14 cellular contexts compared by ENCODE assay signal in genomic region chr5:38013107-38013506, GRCh38.
A peak's percentile ranks its signal among the peaks of the same experiment; 100 is the strongest.
DNase-seq lines count a peak whose midpoint lies in the region.
"Had no signal": no experiment of that assay in that cellular context is flagged by ENCODE, and none has a peak within 500 bp of the region (broad histone marks: within the 10 kb centered on the region; RNA-seq: fewer than 3 reads in every experiment).

No MANE protein-coding gene starts in this region.

- no peak overlapping the region for H2AK5ac ChIP-seq in mesenchymal stem cell (ENCODE audit: low read length, severe bottlenecking)

- H4K91ac ChIP-seq in mesenchymal stem cell (ENCODE audit: low read length): no peak overlapping the region

- DNase-seq in NCI-H748 (lab: John Stamatoyannopoulos, UW; ENCODE audit: unreplicated experiment) (peak; percentile 29), NCI-H748 treated with DMSO at 0.1 percent for 48 hours (lab: John Stamatoyannopoulos, UW) (no peak), H4 (ENCODE audit: low spot score) (peak; percentile 36), NCI-H69 (lab: John Stamatoyannopoulos, UW) (peak; percentile 5), mesenchymal stem cell (peak; percentile 66), cerebellar nuclear complex (lab: John Stamatoyannopoulos, UW) (no peak), dedifferentiated amniotic fluid mesenchymal stem cell (ENCODE audit: extremely low spot score) (no peak)
- DNase-seq: C1 segment of cervical spinal cord; Calu3; CD4-positive, alpha-beta T cell; DMS153; GF-D8; HCEC 1CT; HFFc6 had no signal

- no peak overlapping the region for H3K4me3 ChIP-seq in mesenchymal stem cell (ENCODE audit: insufficient read depth in 1 of 2, low read depth in 1 of 2, low read length in 2 of 2)

- H3K23ac ChIP-seq in mesenchymal stem cell (ENCODE audit: low read length in 2 of 2): no peak overlapping the region

- no peaks in the 10 kb centered on the region for H3K4me1 ChIP-seq in mesenchymal stem cell (ENCODE audit: control insufficient read depth, insufficient read depth, low read depth, low read length)

- no peak overlapping the region for H3K27ac ChIP-seq in mesenchymal stem cell (ENCODE audit: low read length, poor library complexity, severe bottlenecking)

- H3K14ac ChIP-seq in mesenchymal stem cell (ENCODE audit: low read length in 2 of 2): no peak overlapping the region

- no peak overlapping the region for H3K4me2 ChIP-seq in mesenchymal stem cell (ENCODE audit: low read length, poor library complexity, severe bottlenecking)

- no peak overlapping the region for H3K18ac ChIP-seq in mesenchymal stem cell (ENCODE audit: low read depth in 1 of 2, low read length in 2 of 2)

- no peak overlapping the region for H3K4ac ChIP-seq in mesenchymal stem cell (ENCODE audit: low read depth in 1 of 2, low read length in 2 of 2)

- H2AFZ ChIP-seq in mesenchymal stem cell (ENCODE audit: low read depth, low read length): no peak overlapping the region

- no peak overlapping the region for H2BK15ac ChIP-seq in mesenchymal stem cell (ENCODE audit: low read depth, poor library complexity, severe bottlenecking)

- H3K36me3 ChIP-seq in mesenchymal stem cell (ENCODE audit: control insufficient read depth in 1 of 2, insufficient read depth in 2 of 2, low read depth in 1 of 2, low read length in 2 of 2): no peaks in the 10 kb centered on the region

- H3K9me3 ChIP-seq in mesenchymal stem cell (ENCODE audit: control insufficient read depth, low read length): no peaks in the 10 kb centered on the region

- H3K79me1 ChIP-seq in mesenchymal stem cell (replicated peaks; ENCODE audit: low read length, poor library complexity, severe bottlenecking): no peaks in the 10 kb centered on the region

- no peak overlapping the region for H2BK12ac ChIP-seq in mesenchymal stem cell (ENCODE audit: low read length in 2 of 2)

- WGBS in mesenchymal stem cell: 79% methylated on average over 2 of the region's 3 CpGs

- peaks cover 46 to 81% of the 10 kb centered on the region in 2 experiments for H3K27me3 ChIP-seq in mesenchymal stem cell (ENCODE audit: control insufficient read depth in 1 of 2, insufficient read depth in 1 of 2, low read length in 2 of 2)

- no peak overlapping the region for H2BK5ac ChIP-seq in mesenchymal stem cell (ENCODE audit: low read depth, low read length, poor library complexity, severe bottlenecking)

- H3K9ac ChIP-seq in mesenchymal stem cell (ENCODE audit: low read length): no peak overlapping the region

- no peak overlapping the region for H2BK120ac ChIP-seq in mesenchymal stem cell (ENCODE audit: low read depth, low read length)

- no peak overlapping the region for H4K8ac ChIP-seq in mesenchymal stem cell (ENCODE audit: low read length)

Comparison
In these comparisons a context has a peak if more than half of its experiments do, and no peak if none do; other contexts are left out.
1. DNase-seq: peak in NCI-H748 (single experiment), H4 (single experiment), NCI-H69 (single experiment) and mesenchymal stem cell (single experiment); none in NCI-H748 treated with DMSO at 0.1 percent for 48 hours (single experiment), cerebellar nuclear complex (0 of 2) and dedifferentiated amniotic fluid mesenchymal stem cell (single experiment).